Comparison of ENCODE assay signal across 10 cellular contexts in genomic region chr21:17463441-17463840, GRCh38. TPM values are rescaled to one million over a fixed set of nuclear protein-coding genes. Genes with fewer than 3 reads are reported as not detected.
DNase-seq lines count a peak whose midpoint lies in the region; ATAC-seq and TF ChIP-seq lines count a peak whose summit lies in the region.
"Had no signal": no experiment of that assay in that cellular context is flagged by ENCODE, and none has a peak within 500 bp of the region (broad histone marks: within the 10 kb centered on the region; RNA-seq: fewer than 3 reads in every experiment).

No MANE protein-coding gene starts in this region.

- H3K27ac ChIP-seq in dorsolateral prefrontal cortex: peak overlapping the region in 34 of 59 donors; percentile 1 to 76 (median 42)

- no peaks in the 10 kb centered on the region for H3K36me3 ChIP-seq in MG63

- DNase-seq in COLO829 (ENCODE audit: low spot score) (peak; percentile 90), MG63 (peak; percentile 86), dorsolateral prefrontal cortex (peak in 7 of 10 donors; percentile 37 to 70 (median 55)), myocyte (ENCODE audit: low read depth) (peak; percentile 11), NCI-H510A (lab: John Stamatoyannopoulos, UW) (no peak), NCI-H1048 (lab: John Stamatoyannopoulos, UW) (no peak), Kasumi-1 (lab: John Stamatoyannopoulos, UW) (no peak)
- DNase-seq: naive B cell, NCI-H1436 had no signal

- TF ChIP-seq CTCF in dorsolateral prefrontal cortex (IDR thresholded peaks at IDR 0.05 in 54 of 56, conservative IDR thresholded peaks at IDR 0.05 in 2 of 56; ENCODE audit: low read depth in 1 of 56, partially characterized antibody in 56 of 56): no peak

- intact Hi-C loops in dorsolateral prefrontal cortex (cut with DNase I): no loop called here

- H3K4me3 ChIP-seq in MG63 (no peak overlapping the region), dorsolateral prefrontal cortex (no peak overlapping the region)

- no peaks in the 10 kb centered on the region for H3K9me3 ChIP-seq in MG63

- ATAC-seq in HG03354 (IDR thresholded peaks at IDR 0.05; ENCODE audit: poor library complexity, severe bottlenecking, unreplicated experiment): no peak

- H3K27me3 ChIP-seq in MG63 (no peaks in the 10 kb centered on the region), dorsolateral prefrontal cortex (no peaks in the 10 kb centered on the region)

RNA-seq across cellular contexts. Expression of gene CXADR, which starts 49.4 kb away (rescaled TPM):
- total RNA-seq in MG63 (2014; rRNA removed; shearing (Covaris generic); ENCODE audit: low replicate concordance): 0.12 and 2.7 TPM in 2 replicates
- total RNA-seq in dorsolateral prefrontal cortex (10 to 100 TPM in 116 of 120 experiments, 1 to 10 TPM in 4; 5.7 to 28.6 (median 17.8) TPM), myocyte (not detected in 2 replicates)
- not detected for polyA plus RNA-seq in myocyte (2012)

Comparison
In these comparisons a context has a peak if more than half of its experiments do, and no peak if none do; other contexts are left out.
1. DNase-seq: peak in COLO829 (single experiment), MG63 (single experiment), dorsolateral prefrontal cortex (7 of 10) and myocyte (single experiment); none in NCI-H510A (single experiment), NCI-H1048 (single experiment) and Kasumi-1 (0 of 2).